ENCODE assay signal across 17 cellular contexts in the genomic region with DNA sequence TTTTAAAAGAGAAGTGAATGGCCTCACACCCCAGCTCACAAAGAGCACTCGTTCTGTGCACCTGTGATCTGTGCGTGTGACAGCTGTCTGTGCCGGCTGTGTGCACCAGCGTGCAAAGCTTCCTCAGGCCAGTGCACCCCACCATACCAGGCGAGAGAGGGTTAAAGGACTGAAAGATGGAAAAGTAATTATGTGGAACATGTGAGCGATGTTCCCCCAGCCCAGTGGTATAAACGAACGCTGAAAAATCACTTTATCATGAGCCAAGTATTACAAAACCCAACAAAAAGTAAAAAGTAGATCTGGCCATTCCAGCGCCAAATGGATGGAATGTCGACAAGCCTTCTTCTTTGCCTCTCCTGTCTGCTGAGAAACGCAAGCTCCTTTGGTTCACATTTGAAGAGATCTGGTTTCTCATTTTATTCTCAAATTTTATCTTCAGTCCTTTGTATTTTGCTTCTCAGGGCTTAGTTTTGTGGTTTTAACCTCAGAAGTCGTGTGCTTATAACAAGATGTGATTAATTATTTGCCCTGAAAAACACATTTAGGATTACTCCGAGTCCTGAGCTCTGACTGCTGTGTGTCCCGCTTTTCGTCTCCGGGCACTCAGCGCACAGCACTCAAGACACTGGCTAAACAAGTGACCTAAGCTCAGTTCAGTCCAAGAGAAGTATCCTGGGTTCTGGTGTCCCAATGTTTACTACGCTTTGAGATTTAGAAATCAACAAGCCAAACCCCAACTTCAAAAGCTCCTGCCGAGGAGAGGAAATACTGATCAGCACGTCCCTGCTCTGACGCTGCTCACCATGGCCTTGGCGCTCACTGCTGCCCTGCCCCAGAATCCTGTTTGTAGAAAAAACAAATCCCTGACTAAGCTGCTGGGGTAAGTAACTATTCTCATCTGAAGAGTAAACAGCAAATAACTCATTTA. TPM values are rescaled to one million over a fixed set of nuclear protein-coding genes. Genes with fewer than 3 reads are reported as not detected.
DNase-seq lines count a peak whose midpoint lies in the region; ATAC-seq, FAIRE-seq and TF ChIP-seq lines count a peak whose summit lies in the region.
"Had no signal": no experiment of that assay in that cellular context is flagged by ENCODE, and none has a peak within 500 bp of the region (broad histone marks: within the 10 kb centered on the region; RNA-seq: fewer than 3 reads in every experiment).

No MANE protein-coding gene starts in this region.

- ATAC-seq in stimulated activated naive CD8-positive, alpha-beta T cell treated with anti-CD3 and anti-CD28 coated beads, Interleukin-15, Interleukin-2, amounts not matched to agents 100 U/mL and 50 U/mL, for 24 hours, result no peak
- ATAC-seq in psoas muscle, result peak in 2 of 4 donors; percentile 27 to 67
- ATAC-seq in activated CD4-positive, CD25-positive, alpha-beta regulatory T cell treated with anti-CD3 and anti-CD28 coated beads, Interleukin-2, amount 50 U/mL, for 24 hours, result no peak
- ATAC-seq in HG02852 (IDR thresholded peaks at IDR 0.05; ENCODE audit: unreplicated experiment), result no peak

- H3K27ac Mint-ChIP-seq in stimulated activated naive CD8-positive, alpha-beta T cell treated with anti-CD3 and anti-CD28 coated beads, Interleukin-15, Interleukin-2, amounts not matched to agents 100 ng/mL and 50 ng/mL, for 24 hours, result peak overlapping the region; percentile 14
- no peak overlapping the region for H3K27ac Mint-ChIP-seq in chondrocyte (ENCODE audit: unreplicated experiment)

- intact Hi-C loops in kidney (cut with DNase I), result no loop called here
- intact Hi-C loops in psoas muscle (cut with DNase I), result no loop called here

- TF ChIP-seq CTCF in kidney (IDR thresholded peaks at IDR 0.05; ENCODE audit: borderline replicate concordance, extremely low read depth, insufficient read depth) (no peak), psoas muscle (IDR thresholded peaks at IDR 0.05) (no peak), chondrocyte (IDR thresholded peaks at IDR 0.05) (no peak)

- H3K36me3 ChIP-seq in kidney (ENCODE audit: control insufficient read depth in 1 of 2, insufficient read depth in 2 of 2, low read length in 2 of 2) (peaks cover 14 to 24% of the 10 kb centered on the region in 2 donors), psoas muscle (ENCODE audit: insufficient read depth in 1 of 2, low read depth in 1 of 2) (peaks cover 3 to 81% of the 10 kb centered on the region in 2 donors)

- FAIRE-seq in kidney (lab: Jason Lieb, UNC), result no peak
- FAIRE-seq: GM12891, GM19239, islet of Langerhans had no signal

- no peak for DNase-seq in stimulated activated naive CD8-positive, alpha-beta T cell treated with anti-CD3 and anti-CD28 coated beads, Interleukin-15, Interleukin-2, amounts not matched to agents 100 U/mL and 50 U/mL, for 24 hours
- DNase-seq in kidney, result no peak
- DNase-seq in psoas muscle, result peak; percentile 59 to 74
- no peak for DNase-seq in chondrocyte (ENCODE audit: low spot score)
- no peak for DNase-seq in NCI-H2107 (lab: John Stamatoyannopoulos, UW)
- DNase-seq: ACHN, HCEC 1CT, NCI-H82, thyroid gland had no signal

- no peak overlapping the region for H3K4me3 Mint-ChIP-seq in stimulated activated naive CD8-positive, alpha-beta T cell treated with anti-CD3 and anti-CD28 coated beads, Interleukin-15, Interleukin-2, amounts not matched to agents 100 ng/mL and 50 ng/mL, for 24 hours
- no peak overlapping the region for H3K4me3 Mint-ChIP-seq in chondrocyte (ENCODE audit: unreplicated experiment)

- no peaks in the 10 kb centered on the region for H3K27me3 Mint-ChIP-seq in stimulated activated naive CD8-positive, alpha-beta T cell treated with anti-CD3 and anti-CD28 coated beads, Interleukin-15, Interleukin-2, amounts not matched to agents 100 ng/mL and 50 ng/mL, for 24 hours
- H3K27me3 Mint-ChIP-seq in chondrocyte (ENCODE audit: low read depth), result no peaks in the 10 kb centered on the region

- no peaks in the 10 kb centered on the region for H3K27me3 ChIP-seq in psoas muscle (ENCODE audit: insufficient read depth in 3 of 3, low read length in 2 of 3)
- H3K27me3 ChIP-seq: SJSA1, thyroid gland had no signal

- H3K4me1 Mint-ChIP-seq in stimulated activated naive CD8-positive, alpha-beta T cell treated with anti-CD3 and anti-CD28 coated beads, Interleukin-15, Interleukin-2, amounts not matched to agents 100 ng/mL and 50 ng/mL, for 24 hours (ENCODE audit: low read depth), result no peaks in the 10 kb centered on the region
- peaks cover 23% of the 10 kb centered on the region for H3K4me1 Mint-ChIP-seq in chondrocyte (ENCODE audit: low read depth)

- H3K9ac ChIP-seq in kidney (ENCODE audit: low read length in 2 of 2), result peak overlapping the region in 1 of 2 donors; percentile 4
- H3K9ac ChIP-seq: parathyroid adenoma had no signal

- 57 to 60% (median 58%) methylated on average over 22 of the region's 22 CpGs for WGBS in psoas muscle, 3 donors

- peak overlapping the region; percentile 38 to 51 for H3K27ac ChIP-seq in kidney (ENCODE audit: low read depth in 2 of 2, low read length in 2 of 2)
- peak overlapping the region; percentile 63 for H3K27ac ChIP-seq in psoas muscle
- H3K27ac ChIP-seq: parathyroid adenoma, SJSA1, thyroid gland had no signal

- H3K4me1 ChIP-seq in kidney (ENCODE audit: control insufficient read depth in 1 of 2, insufficient read depth in 1 of 2, low read depth in 1 of 2, low read length in 2 of 2), result peaks cover 19% of the 10 kb centered on the region in 2 donors
- no peaks in the 10 kb centered on the region for H3K4me1 ChIP-seq in psoas muscle
- H3K4me1 ChIP-seq: parathyroid adenoma had no signal

- H3K9me3 Mint-ChIP-seq in stimulated activated naive CD8-positive, alpha-beta T cell treated with anti-CD3 and anti-CD28 coated beads, Interleukin-15, Interleukin-2, amounts not matched to agents 100 ng/mL and 50 ng/mL, for 24 hours, result no peaks in the 10 kb centered on the region
- no peaks in the 10 kb centered on the region for H3K9me3 Mint-ChIP-seq in chondrocyte (ENCODE audit: low read depth)

- peaks cover 62% of the 10 kb centered on the region for H3K36me3 Mint-ChIP-seq in stimulated activated naive CD8-positive, alpha-beta T cell treated with anti-CD3 and anti-CD28 coated beads, Interleukin-15, Interleukin-2, amounts not matched to agents 100 ng/mL and 50 ng/mL, for 24 hours (ENCODE audit: low read depth)
- H3K36me3 Mint-ChIP-seq in chondrocyte (ENCODE audit: low read depth), result peaks cover 45% of the 10 kb centered on the region

- H3K4me3 ChIP-seq in kidney (ENCODE audit: low read length in 2 of 2) (no peak overlapping the region), psoas muscle (peak overlapping the region; percentile 15)
- H3K4me3 ChIP-seq: SJSA1, thyroid gland had no signal

- H3K9me3 ChIP-seq in kidney (ENCODE audit: control insufficient read depth in 1 of 2, low read length in 2 of 2), result no peaks in the 10 kb centered on the region
- H3K9me3 ChIP-seq in psoas muscle, result no peaks in the 10 kb centered on the region
- H3K9me3 ChIP-seq: SJSA1, thyroid gland had no signal

RNA-seq across cellular contexts. Expression of gene IPPK, which starts 53.5 kb away (rescaled TPM):
- 7.3 TPM for total RNA-seq in kidney
- 10.2 TPM for polyA plus RNA-seq in kidney (ENCODE audit: insufficient read depth, low read depth, low replicate concordance)
- 1 to 10 TPM; 3.9 to 9.9 (median 8.0) TPM for total RNA-seq in psoas muscle
- 10 to 100 TPM in 1 of 3 donors, 1 to 10 TPM in 2; 4.9 to 10.5 (median 9.9) TPM for polyA plus RNA-seq in psoas muscle
- 8.7 to 9.3 TPM (median 8.9 TPM) in 3 replicates for total RNA-seq in chondrocyte

Comparison
In these comparisons a context has a peak if more than half of its experiments do, and no peak if none do; other contexts are left out.
1. DNase-seq: peak in psoas muscle (2 of 2); none in stimulated activated naive CD8-positive, alpha-beta T cell treated with anti-CD3 and anti-CD28 coated beads, Interleukin-15, Interleukin-2, amounts not matched to agents 100 U/mL and 50 U/mL, for 24 hours (single experiment), kidney (single experiment), chondrocyte (single experiment) and NCI-H2107 (single experiment).